ENCODE assay signal across 19 cellular contexts in genomic region chr2:145026456-145027072, GRCh38.
A peak's percentile ranks its signal among the peaks of the same experiment; 100 is the strongest.
DNase-seq lines count a peak whose midpoint lies in the region; ATAC-seq, FAIRE-seq and TF ChIP-seq lines count a peak whose summit lies in the region.
"Had no signal": no experiment of that assay in that cellular context is flagged by ENCODE, and none has a peak within 500 bp of the region (broad histone marks: within the 10 kb centered on the region; RNA-seq: fewer than 3 reads in every experiment).

No MANE protein-coding gene starts in this region.

- peaks cover 35% of the 10 kb centered on the region for H3K4me1 Mint-ChIP-seq in astrocyte (ENCODE audit: low read depth, unreplicated experiment)
- H3K4me1 Mint-ChIP-seq in mesothelial cell of epicardium = peaks cover 58% of the 10 kb centered on the region
- peaks cover 30% of the 10 kb centered on the region for H3K4me1 Mint-ChIP-seq in type B pancreatic cell (ENCODE audit: unreplicated experiment)
- H3K4me1 Mint-ChIP-seq in activated CD4-positive, alpha-beta T cell treated with anti-CD3 and anti-CD28 coated beads, Interleukin-2, amount 10 ng/mL, durations not matched to agents 24 days and 14 days = no peaks in the 10 kb centered on the region
- H3K4me1 Mint-ChIP-seq: CD4-positive, CD25-positive, alpha-beta regulatory T cell had no signal

- H3K4me3 ChIP-seq in left ventricle myocardium inferior = no peak overlapping the region
- H3K4me3 ChIP-seq in heart right ventricle = no peak overlapping the region
- H3K4me3 ChIP-seq in astrocyte (ENCODE audit: insufficient read depth, low read depth, low read length) = no peak overlapping the region

- H3K4me1 ChIP-seq in left ventricle myocardium inferior = peaks cover 24% of the 10 kb centered on the region
- peaks cover 0 to 35% (median 4%) of the 10 kb centered on the region in 9 donors for H3K4me1 ChIP-seq in heart right ventricle
- H3K4me1 ChIP-seq in astrocyte (ENCODE audit: insufficient read depth, low read length) = peaks cover 10% of the 10 kb centered on the region

- no peak overlapping the region for H3K4me3 Mint-ChIP-seq in astrocyte (ENCODE audit: unreplicated experiment)
- H3K4me3 Mint-ChIP-seq in mesothelial cell of epicardium = no peak overlapping the region
- H3K4me3 Mint-ChIP-seq in type B pancreatic cell = no peak overlapping the region
- H3K4me3 Mint-ChIP-seq in activated CD4-positive, alpha-beta T cell treated with anti-CD3 and anti-CD28 coated beads, Interleukin-2, amount 10 ng/mL, durations not matched to agents 24 days and 14 days = no peak overlapping the region
- H3K4me3 Mint-ChIP-seq: CD4-positive, CD25-positive, alpha-beta regulatory T cell; IgD-negative memory B cell had no signal

- H3K27me3 Mint-ChIP-seq in astrocyte (ENCODE audit: low read depth, unreplicated experiment) (no peaks in the 10 kb centered on the region), mesothelial cell of epicardium (ENCODE audit: low read depth) (no peaks in the 10 kb centered on the region), type B pancreatic cell (no peaks in the 10 kb centered on the region)
- H3K27me3 Mint-ChIP-seq in activated CD4-positive, alpha-beta T cell treated with anti-CD3 and anti-CD28 coated beads, Interleukin-2, amount 10 ng/mL, durations not matched to agents 24 days and 14 days = no peaks in the 10 kb centered on the region
- H3K27me3 Mint-ChIP-seq: CD4-positive, CD25-positive, alpha-beta regulatory T cell; IgD-negative memory B cell had no signal

- no peaks in the 10 kb centered on the region for H3K36me3 Mint-ChIP-seq in astrocyte (ENCODE audit: low read depth, unreplicated experiment)
- H3K36me3 Mint-ChIP-seq in mesothelial cell of epicardium = no peaks in the 10 kb centered on the region
- H3K36me3 Mint-ChIP-seq in type B pancreatic cell = no peaks in the 10 kb centered on the region
- H3K36me3 Mint-ChIP-seq in activated CD4-positive, alpha-beta T cell treated with anti-CD3 and anti-CD28 coated beads, Interleukin-2, amount 10 ng/mL, durations not matched to agents 24 days and 14 days (ENCODE audit: low read depth) = no peaks in the 10 kb centered on the region
- H3K36me3 Mint-ChIP-seq: CD4-positive, CD25-positive, alpha-beta regulatory T cell had no signal

- FAIRE-seq in astrocyte (lab: Jason Lieb, UNC) = peak; percentile 23
- FAIRE-seq: A204.1, H1 had no signal

- no peak overlapping the region for H3K27ac Mint-ChIP-seq in astrocyte (ENCODE audit: unreplicated experiment)
- H3K27ac Mint-ChIP-seq in mesothelial cell of epicardium = peak overlapping the region; percentile 92
- H3K27ac Mint-ChIP-seq in type B pancreatic cell = no peak overlapping the region
- no peak overlapping the region for H3K27ac Mint-ChIP-seq in activated CD4-positive, alpha-beta T cell treated with anti-CD3 and anti-CD28 coated beads, Interleukin-2, amount 10 ng/mL, durations not matched to agents 24 days and 14 days
- H3K27ac Mint-ChIP-seq: CD4-positive, CD25-positive, alpha-beta regulatory T cell; IgD-negative memory B cell had no signal

- ATAC-seq in heart right ventricle (no peak), HG03521 (IDR thresholded peaks at IDR 0.05; ENCODE audit: unreplicated experiment) (no peak)
- ATAC-seq: Panc1 had no signal

- intact Hi-C loops in left ventricle myocardium inferior (cut with micrococcal nuclease) = no loop called here
- intact Hi-C loops in heart right ventricle (cut with DNase I) = no loop called here
- intact Hi-C loops in activated CD4-positive, alpha-beta T cell treated with anti-CD3 and anti-CD28 coated beads, Interleukin-2, amount 10 ng/mL, durations not matched to agents 24 days and 14 days (cut with micrococcal nuclease) = no loop called here

- no peak overlapping the region for H2AFZ ChIP-seq in astrocyte (ENCODE audit: low read depth, low read length)

- H4K20me1 ChIP-seq in astrocyte (ENCODE audit: insufficient read depth, low read length) = no peaks in the 10 kb centered on the region

- H3K9me3 Mint-ChIP-seq in astrocyte (ENCODE audit: unreplicated experiment) = no peaks in the 10 kb centered on the region
- H3K9me3 Mint-ChIP-seq in mesothelial cell of epicardium = no peaks in the 10 kb centered on the region
- peaks cover 6% of the 10 kb centered on the region for H3K9me3 Mint-ChIP-seq in type B pancreatic cell
- H3K9me3 Mint-ChIP-seq in activated CD4-positive, alpha-beta T cell treated with anti-CD3 and anti-CD28 coated beads, Interleukin-2, amount 10 ng/mL, durations not matched to agents 24 days and 14 days = no peaks in the 10 kb centered on the region
- H3K9me3 Mint-ChIP-seq: IgD-negative memory B cell had no signal

- H3K27ac ChIP-seq in left ventricle myocardium inferior (replicated peaks) (peak overlapping the region; percentile 7), heart right ventricle (peak overlapping the region in 2 of 10 donors; percentile 0 to 16), astrocyte (ENCODE audit: low read depth, low read length) (no peak overlapping the region)

- 81 to 84% methylated on average over 8 of the region's 8 CpGs for WGBS in heart right ventricle, 2 donors

- DNase-seq in left ventricle myocardium inferior = no peak
- DNase-seq in heart right ventricle = no peak
- no peak for DNase-seq in astrocyte (ENCODE audit: low read depth)
- no peak for DNase-seq in mesothelial cell of epicardium (ENCODE audit: low spot score in 2 of 2, unreplicated experiment in 2 of 2)
- no peak for DNase-seq in type B pancreatic cell (ENCODE audit: extremely low spot score, unreplicated experiment)
- no peak for DNase-seq in stimulated activated CD4-positive, alpha-beta T cell treated with anti-CD3 and anti-CD28 coated beads, Interleukin-4, amount 100 ng/mL, for 1 hour
- DNase-seq in activated CD4-positive, alpha-beta T cell treated with anti-CD3 and anti-CD28 coated beads, Interleukin-2, amount 10 ng/mL, durations not matched to agents 24 days and 14 days = no peak
- DNase-seq: CD4-positive, CD25-positive, alpha-beta regulatory T cell; NCI-H1417 treated with DMSO at 0.1 percent for 48 hours; NCI-H2029; NCI-H2171 treated with DMSO at 0.1 percent for 48 hours; NCI-H510A; NCI-H82; Right ventricle myocardium superior had no signal

- H3K36me3 ChIP-seq in left ventricle myocardium inferior (no peaks in the 10 kb centered on the region), heart right ventricle (no peaks in the 10 kb centered on the region), astrocyte (ENCODE audit: insufficient read depth, low read length) (no peaks in the 10 kb centered on the region)

- H3K27me3 ChIP-seq in left ventricle myocardium inferior (ENCODE audit: low read depth) (no peaks in the 10 kb centered on the region), heart right ventricle (no peaks in the 10 kb centered on the region), astrocyte (ENCODE audit: insufficient read depth, low read length) (no peaks in the 10 kb centered on the region)

- H3K9me3 ChIP-seq in left ventricle myocardium inferior (replicated peaks) (no peaks in the 10 kb centered on the region), heart right ventricle (no peaks in the 10 kb centered on the region), astrocyte (ENCODE audit: insufficient read depth, low read depth, low read length) (no peaks in the 10 kb centered on the region)

- H3K79me2 ChIP-seq in astrocyte (ENCODE audit: insufficient read depth, low read length) = no peaks in the 10 kb centered on the region

- TF ChIP-seq CTCF in left ventricle myocardium inferior (IDR thresholded peaks at IDR 0.05; ENCODE audit: borderline replicate concordance) = no peak
- no peak for TF ChIP-seq CTCF in heart right ventricle (IDR thresholded peaks at IDR 0.05)
- no peak for TF ChIP-seq CTCF in astrocyte (IDR thresholded peaks at IDR 0.05; ENCODE audit: insufficient read depth, low read depth, low read length)
- no peak for TF ChIP-seq CTCF in mesothelial cell of epicardium (IDR thresholded peaks at IDR 0.05; ENCODE audit: unreplicated experiment)
- TF ChIP-seq CTCF in type B pancreatic cell (conservative IDR thresholded peaks at IDR 0.05) = no peak

- H3K9ac ChIP-seq in astrocyte (ENCODE audit: low read length) = no peak overlapping the region

- no peak overlapping the region for H3K4me2 ChIP-seq in astrocyte (ENCODE audit: low read length)
